Comparison of ENCODE assay signal across 9 cellular contexts in genomic region chr10:52232561-52233350, GRCh38.
DNase-seq lines count a peak whose midpoint lies in the region; FAIRE-seq and TF ChIP-seq lines count a peak whose summit lies in the region.
"Had no signal": no experiment of that assay in that cellular context is flagged by ENCODE, and none has a peak within 500 bp of the region (broad histone marks: within the 10 kb centered on the region; RNA-seq: fewer than 3 reads in every experiment).

No MANE protein-coding gene starts in this region.

- H3K27ac ChIP-seq in HEK293 (ENCODE audit: extremely low read depth, low read depth, low read length) (no peak overlapping the region; the same call in 1 of the 2 replicates), esophagus squamous epithelium (peak overlapping the region; percentile 21 to 61 (median 39)), small intestine (ENCODE audit: low read depth in 1 of 2, low read length in 1 of 2) (no peak overlapping the region), sigmoid colon (no peak overlapping the region)
- H3K27ac ChIP-seq: skin epidermis had no signal

- FAIRE-seq in GM18507 (lab: Jason Lieb, UNC) (peak; percentile 52), small intestine (lab: Jason Lieb, UNC) (no peak)

- TF ChIP-seq CTCF in HEK293 (tag by site-specific recombination; IDR thresholded peaks at IDR 0.05), result no peak
- TF ChIP-seq CTCF in NB4 (IDR thresholded peaks at IDR 0.05; ENCODE audit: low read depth, low read length), result no peak
- no peak for TF ChIP-seq CTCF in esophagus squamous epithelium (IDR thresholded peaks at IDR 0.05)
- no peak for TF ChIP-seq CTCF in sigmoid colon (IDR thresholded peaks at IDR 0.05)

- DNase-seq in GM18507 (ENCODE audit: extremely low spot score, insufficient read length, low read depth) (peak; percentile 3), NB4 (ENCODE audit: low read depth) (peak; percentile 8), esophagus squamous epithelium (lab: John Stamatoyannopoulos, UW) (no peak), small intestine (peak; percentile 19), sigmoid colon (no peak), HUDEP-2 (lab: John Stamatoyannopoulos, UW; ENCODE audit: unreplicated experiment in 76 of 76) (no peak)
- no peak for DNase-seq in effector CD4-positive, alpha-beta T cell

- TF ChIP-seq EP300 in sigmoid colon (IDR thresholded peaks at IDR 0.05), result no peak

- H3K9me3 ChIP-seq in HEK293 (ENCODE audit: control insufficient read depth, insufficient read depth, low read depth, low read length) (no peaks in the 10 kb centered on the region), esophagus squamous epithelium (no peaks in the 10 kb centered on the region), small intestine (ENCODE audit: control insufficient read depth, low read depth) (no peaks in the 10 kb centered on the region), sigmoid colon (no peaks in the 10 kb centered on the region)

- H3K36me3 ChIP-seq in HEK293 (ENCODE audit: control insufficient read depth in 2 of 2, insufficient read depth in 1 of 2, low read length in 2 of 2) (no peaks in the 10 kb centered on the region), esophagus squamous epithelium (no peaks in the 10 kb centered on the region), small intestine (ENCODE audit: control insufficient read depth in 2 of 2, insufficient read depth in 2 of 2, low read length in 2 of 2) (no peaks in the 10 kb centered on the region), sigmoid colon (no peaks in the 10 kb centered on the region)

- POLR2A ChIA-PET in HEK293 (lab: Yijun Ruan, JAX), result no interaction called here

- H3K4me1 ChIP-seq in HEK293 (ENCODE audit: control insufficient read depth, insufficient read depth, low read length) (no peaks in the 10 kb centered on the region), esophagus squamous epithelium (peaks cover 0 to 15% (median 0%) of the 10 kb centered on the region in 3 donors), small intestine (ENCODE audit: control insufficient read depth in 2 of 2, insufficient read depth in 1 of 2, low read depth in 1 of 2, low read length in 1 of 2) (no peaks in the 10 kb centered on the region), sigmoid colon (peaks cover 0 to 9% (median 4%) of the 10 kb centered on the region in 4 donors)

- H3K27me3 ChIP-seq in esophagus squamous epithelium, result no peaks in the 10 kb centered on the region
- no peaks in the 10 kb centered on the region for H3K27me3 ChIP-seq in small intestine (ENCODE audit: control insufficient read depth in 2 of 2, insufficient read depth in 2 of 2, low read length in 2 of 2)
- H3K27me3 ChIP-seq in sigmoid colon, result no peaks in the 10 kb centered on the region

- 39 to 41% methylated on average over 4 of the region's 4 CpGs for WGBS in esophagus squamous epithelium, 2 donors
- 31 to 32% (median 31%) methylated on average over 4 of the region's 4 CpGs for whole genome bisulfite sequencing in small intestine, 3 donors
- WGBS in sigmoid colon, 2 donors, result 22 to 37% methylated on average over 4 of the region's 4 CpGs

- intact Hi-C loops in esophagus squamous epithelium (cut with DNase I), result no loop called here
- intact Hi-C loops in sigmoid colon (cut with DNase I), result no loop called here

- H3K4me3 ChIP-seq in HEK293 (ENCODE audit: low read depth, low read length) (peak overlapping the region; percentile 21), NB4 (ENCODE audit: low read depth, low read length) (no peak overlapping the region), esophagus squamous epithelium (peak overlapping the region in 3 of 4 donors; percentile 21 to 42 (median 26)), small intestine (ENCODE audit: low read depth in 1 of 2, low read length in 2 of 2) (no peak overlapping the region), sigmoid colon (peak overlapping the region in 1 of 4 donors; percentile 18)

- CTCF ChIA-PET in HEK293 (lab: Yijun Ruan, JAX), result no interaction called here

- no peak for TF ChIP-seq POLR2A in NB4 (IDR thresholded peaks at IDR 0.05; ENCODE audit: extremely low read depth, insufficient read length)
- no peak for TF ChIP-seq POLR2A in esophagus squamous epithelium (IDR thresholded peaks at IDR 0.05)
- TF ChIP-seq POLR2A in sigmoid colon (IDR thresholded peaks at IDR 0.05), result no peak

TF ChIP-seq in HEK293, 187 proteins besides CTCF, POLR2A, EP300 and RAD21:
- TF ChIP-seq ZNF274 (IDR thresholded peaks at IDR 0.05; ENCODE audit: low read length) (no peak), ZNF274 (tag by site-specific recombination; IDR thresholded peaks at IDR 0.05; ENCODE audit: borderline replicate concordance) (no peak), ZIC2 (tag by site-specific recombination; IDR thresholded peaks at IDR 0.05) (0 out of 2 replicates have a peak, but pooled peaks have one; percentile 27), SCRT1 (tag by site-specific recombination; IDR thresholded peaks at IDR 0.05; ENCODE audit: borderline replicate concordance) (0 out of 2 replicates have a peak, but pooled peaks have one; percentile 37), ZNF362 (tag by site-specific recombination; IDR thresholded peaks at IDR 0.05) (0 out of 2 replicates have a peak, but pooled peaks have one; percentile 14), ZNF335 (tag by site-specific recombination; conservative IDR thresholded peaks at IDR 0.05) (peak; percentile 63)

Comparison
In these comparisons a context has a peak if more than half of its experiments do, and no peak if none do; other contexts are left out.
1. DNase-seq: peak in GM18507 (single experiment), NB4 (single experiment) and small intestine (single experiment); none in esophagus squamous epithelium (single experiment), sigmoid colon (single experiment), HUDEP-2 (0 of 76) and effector CD4-positive, alpha-beta T cell (single experiment).
2. H3K27ac ChIP-seq: peak in esophagus squamous epithelium (4 of 4); none in HEK293 (single experiment), small intestine (0 of 2) and sigmoid colon (0 of 4).
3. H3K4me3 ChIP-seq: peak in HEK293 (single experiment) and esophagus squamous epithelium (3 of 4); none in NB4 (single experiment) and small intestine (0 of 2).